1 cellular context compared by ENCODE assay signal in genomic region chr1:109397451-109398342, GRCh38.
TF ChIP-seq lines count a peak whose summit lies in the region.

Gene SORT1, minus strand, starts transcription at chr1:109397918. Its CDS starts 26 bp downstream, at chr1:109397892.

TF ChIP-seq in HEK293, 187 proteins besides CTCF, POLR2A, EP300 and RAD21 (continued from another document and continues in another):
- TF ChIP-seq ZNF549 (tag by site-specific recombination; IDR thresholded peaks at IDR 0.05): no peak; the same call in 1 of the 2 replicates
- no peak for TF ChIP-seq ZNF133 (tag by site-specific recombination; IDR thresholded peaks at IDR 0.05)
- no peak for TF ChIP-seq ZNF544 (tag by site-specific recombination; IDR thresholded peaks at IDR 0.05)
- TF ChIP-seq ZNF341 (tag by site-specific recombination; IDR thresholded peaks at IDR 0.05; ENCODE audit: low read depth): no peak
- no peak for TF ChIP-seq ZNF521 (tag by site-specific recombination; IDR thresholded peaks at IDR 0.05)
- peak; percentile 68; the same call in 1 of the 2 replicates for TF ChIP-seq ZSCAN30 (tag by site-specific recombination; IDR thresholded peaks at IDR 0.05)
- no peak; the same call in 1 of the 2 replicates for TF ChIP-seq ZBTB6 (tag by site-specific recombination; IDR thresholded peaks at IDR 0.05)
- TF ChIP-seq ZNF221 (tag by site-specific recombination; IDR thresholded peaks at IDR 0.05; ENCODE audit: borderline replicate concordance): no peak
- TF ChIP-seq, protein P1, sequence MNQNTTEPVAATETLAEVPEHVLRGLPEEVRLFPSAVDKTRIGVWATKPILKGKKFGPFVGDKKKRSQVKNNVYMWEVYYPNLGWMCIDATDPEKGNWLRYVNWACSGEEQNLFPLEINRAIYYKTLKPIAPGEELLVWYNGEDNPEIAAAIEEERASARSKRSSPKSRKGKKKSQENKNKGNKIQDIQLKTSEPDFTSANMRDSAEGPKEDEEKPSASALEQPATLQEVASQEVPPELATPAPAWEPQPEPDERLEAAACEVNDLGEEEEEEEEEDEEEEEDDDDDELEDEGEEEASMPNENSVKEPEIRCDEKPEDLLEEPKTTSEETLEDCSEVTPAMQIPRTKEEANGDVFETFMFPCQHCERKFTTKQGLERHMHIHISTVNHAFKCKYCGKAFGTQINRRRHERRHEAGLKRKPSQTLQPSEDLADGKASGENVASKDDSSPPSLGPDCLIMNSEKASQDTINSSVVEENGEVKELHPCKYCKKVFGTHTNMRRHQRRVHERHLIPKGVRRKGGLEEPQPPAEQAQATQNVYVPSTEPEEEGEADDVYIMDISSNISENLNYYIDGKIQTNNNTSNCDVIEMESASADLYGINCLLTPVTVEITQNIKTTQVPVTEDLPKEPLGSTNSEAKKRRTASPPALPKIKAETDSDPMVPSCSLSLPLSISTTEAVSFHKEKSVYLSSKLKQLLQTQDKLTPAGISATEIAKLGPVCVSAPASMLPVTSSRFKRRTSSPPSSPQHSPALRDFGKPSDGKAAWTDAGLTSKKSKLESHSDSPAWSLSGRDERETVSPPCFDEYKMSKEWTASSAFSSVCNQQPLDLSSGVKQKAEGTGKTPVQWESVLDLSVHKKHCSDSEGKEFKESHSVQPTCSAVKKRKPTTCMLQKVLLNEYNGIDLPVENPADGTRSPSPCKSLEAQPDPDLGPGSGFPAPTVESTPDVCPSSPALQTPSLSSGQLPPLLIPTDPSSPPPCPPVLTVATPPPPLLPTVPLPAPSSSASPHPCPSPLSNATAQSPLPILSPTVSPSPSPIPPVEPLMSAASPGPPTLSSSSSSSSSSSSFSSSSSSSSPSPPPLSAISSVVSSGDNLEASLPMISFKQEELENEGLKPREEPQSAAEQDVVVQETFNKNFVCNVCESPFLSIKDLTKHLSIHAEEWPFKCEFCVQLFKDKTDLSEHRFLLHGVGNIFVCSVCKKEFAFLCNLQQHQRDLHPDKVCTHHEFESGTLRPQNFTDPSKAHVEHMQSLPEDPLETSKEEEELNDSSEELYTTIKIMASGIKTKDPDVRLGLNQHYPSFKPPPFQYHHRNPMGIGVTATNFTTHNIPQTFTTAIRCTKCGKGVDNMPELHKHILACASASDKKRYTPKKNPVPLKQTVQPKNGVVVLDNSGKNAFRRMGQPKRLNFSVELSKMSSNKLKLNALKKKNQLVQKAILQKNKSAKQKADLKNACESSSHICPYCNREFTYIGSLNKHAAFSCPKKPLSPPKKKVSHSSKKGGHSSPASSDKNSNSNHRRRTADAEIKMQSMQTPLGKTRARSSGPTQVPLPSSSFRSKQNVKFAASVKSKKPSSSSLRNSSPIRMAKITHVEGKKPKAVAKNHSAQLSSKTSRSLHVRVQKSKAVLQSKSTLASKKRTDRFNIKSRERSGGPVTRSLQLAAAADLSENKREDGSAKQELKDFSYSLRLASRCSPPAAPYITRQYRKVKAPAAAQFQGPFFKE (tag by site-specific recombination; IDR thresholded peaks at IDR 0.05; ENCODE audit: borderline replicate concordance): no peak
- TF ChIP-seq SETDB1 (IDR thresholded peaks at IDR 0.05; ENCODE audit: insufficient read length, low read length): no peak
- TF ChIP-seq, protein P2, sequence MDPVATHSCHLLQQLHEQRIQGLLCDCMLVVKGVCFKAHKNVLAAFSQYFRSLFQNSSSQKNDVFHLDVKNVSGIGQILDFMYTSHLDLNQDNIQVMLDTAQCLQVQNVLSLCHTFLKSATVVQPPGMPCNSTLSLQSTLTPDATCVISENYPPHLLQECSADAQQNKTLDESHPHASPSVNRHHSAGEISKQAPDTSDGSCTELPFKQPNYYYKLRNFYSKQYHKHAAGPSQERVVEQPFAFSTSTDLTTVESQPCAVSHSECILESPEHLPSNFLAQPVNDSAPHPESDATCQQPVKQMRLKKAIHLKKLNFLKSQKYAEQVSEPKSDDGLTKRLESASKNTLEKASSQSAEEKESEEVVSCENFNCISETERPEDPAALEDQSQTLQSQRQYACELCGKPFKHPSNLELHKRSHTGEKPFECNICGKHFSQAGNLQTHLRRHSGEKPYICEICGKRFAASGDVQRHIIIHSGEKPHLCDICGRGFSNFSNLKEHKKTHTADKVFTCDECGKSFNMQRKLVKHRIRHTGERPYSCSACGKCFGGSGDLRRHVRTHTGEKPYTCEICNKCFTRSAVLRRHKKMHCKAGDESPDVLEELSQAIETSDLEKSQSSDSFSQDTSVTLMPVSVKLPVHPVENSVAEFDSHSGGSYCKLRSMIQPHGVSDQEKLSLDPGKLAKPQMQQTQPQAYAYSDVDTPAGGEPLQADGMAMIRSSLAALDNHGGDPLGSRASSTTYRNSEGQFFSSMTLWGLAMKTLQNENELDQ (tag by site-specific recombination; IDR thresholded peaks at IDR 0.05; ENCODE audit: low read depth): no peak
- TF ChIP-seq TSHZ1 (tag by site-specific recombination; IDR thresholded peaks at IDR 0.05; ENCODE audit: borderline replicate concordance): no peak
- peak; percentile 57; the same call in 1 of the 2 replicates for TF ChIP-seq ZBTB17 (tag by site-specific recombination; IDR thresholded peaks at IDR 0.05)
- TF ChIP-seq ZBTB1 (tag by site-specific recombination; IDR thresholded peaks at IDR 0.05): no peak
- TF ChIP-seq PRDM4 (tag by site-specific recombination; IDR thresholded peaks at IDR 0.05): no peak
- TF ChIP-seq KLF10 (tag by site-specific recombination; IDR thresholded peaks at IDR 0.05): peak; percentile 99
- TF ChIP-seq ZNF248 (tag by site-specific recombination; IDR thresholded peaks at IDR 0.05): no peak
- TF ChIP-seq ZNF24 (tag by site-specific recombination; IDR thresholded peaks at IDR 0.05): no peak
- TF ChIP-seq RBAK (tag by site-specific recombination; IDR thresholded peaks at IDR 0.05): no peak
- no peak for TF ChIP-seq ZNF155 (tag by site-specific recombination; IDR thresholded peaks at IDR 0.05)
- TF ChIP-seq ZNF211 (tag by site-specific recombination; IDR thresholded peaks at IDR 0.05; ENCODE audit: low read depth): no peak
- TF ChIP-seq ZNF146 (tag by site-specific recombination; IDR thresholded peaks at IDR 0.05): no peak
- no peak; the same call in 1 of the 2 replicates for TF ChIP-seq ZNF501 (tag by site-specific recombination; IDR thresholded peaks at IDR 0.05)
- TF ChIP-seq ZFP69B (tag by site-specific recombination; IDR thresholded peaks at IDR 0.05): no peak
- no peak for TF ChIP-seq ZNF518A (tag by site-specific recombination; conservative IDR thresholded peaks at IDR 0.05; ENCODE audit: low read depth)
- TF ChIP-seq, protein P3, sequence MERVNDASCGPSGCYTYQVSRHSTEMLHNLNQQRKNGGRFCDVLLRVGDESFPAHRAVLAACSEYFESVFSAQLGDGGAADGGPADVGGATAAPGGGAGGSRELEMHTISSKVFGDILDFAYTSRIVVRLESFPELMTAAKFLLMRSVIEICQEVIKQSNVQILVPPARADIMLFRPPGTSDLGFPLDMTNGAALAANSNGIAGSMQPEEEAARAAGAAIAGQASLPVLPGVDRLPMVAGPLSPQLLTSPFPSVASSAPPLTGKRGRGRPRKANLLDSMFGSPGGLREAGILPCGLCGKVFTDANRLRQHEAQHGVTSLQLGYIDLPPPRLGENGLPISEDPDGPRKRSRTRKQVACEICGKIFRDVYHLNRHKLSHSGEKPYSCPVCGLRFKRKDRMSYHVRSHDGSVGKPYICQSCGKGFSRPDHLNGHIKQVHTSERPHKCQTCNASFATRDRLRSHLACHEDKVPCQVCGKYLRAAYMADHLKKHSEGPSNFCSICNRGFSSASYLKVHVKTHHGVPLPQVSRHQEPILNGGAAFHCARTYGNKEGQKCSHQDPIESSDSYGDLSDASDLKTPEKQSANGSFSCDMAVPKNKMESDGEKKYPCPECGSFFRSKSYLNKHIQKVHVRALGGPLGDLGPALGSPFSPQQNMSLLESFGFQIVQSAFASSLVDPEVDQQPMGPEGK (tag by site-specific recombination; IDR thresholded peaks at IDR 0.05): peak; percentile 61; the same call in 1 of the 2 replicates
- TF ChIP-seq SP3 (tag by site-specific recombination; IDR thresholded peaks at IDR 0.05): peak; percentile 52; the same call in 1 of the 2 replicates
